In genomic region chr3:184177767-184178306, GRCh38 we compare ENCODE assay signal across 17 cellular contexts. TPM values are rescaled to one million over a fixed set of nuclear protein-coding genes. Genes with fewer than 3 reads are reported as not detected.
DNase-seq lines count a peak whose midpoint lies in the region; ATAC-seq and TF ChIP-seq lines count a peak whose summit lies in the region.
"Had no signal": no experiment of that assay in that cellular context is flagged by ENCODE, and none has a peak within 500 bp of the region (broad histone marks: within the 10 kb centered on the region; RNA-seq: fewer than 3 reads in every experiment).

No MANE protein-coding gene starts in this region.

- WGBS in sigmoid colon, 2 donors: 93 to 95% methylated on average over 14 of the region's 14 CpGs
- 86% methylated on average over 8 of the region's 14 CpGs for WGBS in right lobe of liver (ENCODE audit: insufficient coverage, low coverage, low lambda C conversion rate, missing lambda C conversion rate)

- peak overlapping the region in 6 of 10 experiments; percentile 93 to 100 (median 98); a peak in 12 of 20 replicates for H3K4me3 ChIP-seq in BLaER1 treated with 17β-estradiol and CSF1 and Interleukin-3, amounts not matched to agents 10 nM and 100 nM
- no peak overlapping the region for H3K4me3 ChIP-seq in sigmoid colon
- H3K4me3 ChIP-seq in right lobe of liver: no peak overlapping the region
- H3K4me3 ChIP-seq: GM12878 had no signal

- peak overlapping the region; percentile 96 to 99 (median 97) for H3K4me2 ChIP-seq in BLaER1 treated with 17β-estradiol and CSF1 and Interleukin-3, amounts not matched to agents 10 nM and 100 nM

- TF ChIP-seq CTCF in RWPE1 (conservative IDR thresholded peaks at IDR 0.05; ENCODE audit: low read depth) (no peak), sigmoid colon (IDR thresholded peaks at IDR 0.05) (no peak), GM13976 (IDR thresholded peaks at IDR 0.05; ENCODE audit: borderline replicate concordance, control extremely low read depth, extremely low read depth, insufficient read depth, missing control alignments) (no peak), right lobe of liver (IDR thresholded peaks at IDR 0.05) (no peak)

- H3K9me3 ChIP-seq in BLaER1 treated with 17β-estradiol and CSF1 and Interleukin-3, amounts not matched to agents 10 nM and 100 nM (replicated peaks in 1 of 11): no peaks in the 10 kb centered on the region
- H3K9me3 ChIP-seq in sigmoid colon: no peaks in the 10 kb centered on the region
- H3K9me3 ChIP-seq in right lobe of liver: no peaks in the 10 kb centered on the region

- in situ Hi-C loops in GM13976 (cut with MboI; ENCODE audit: low sequenced_read_pairs, unreplicated experiment): no loop called here

- ATAC-seq in right lobe of liver: no peak
- ATAC-seq: GM12878; naive thymus-derived CD4-positive, alpha-beta T cell had no signal

- peak overlapping the region in 10 of 11 experiments; percentile 34 to 94 (median 86); a peak in 18 of 22 replicates for H3K27ac ChIP-seq in BLaER1 treated with 17β-estradiol and CSF1 and Interleukin-3, amounts not matched to agents 10 nM and 100 nM
- H3K27ac ChIP-seq in RWPE1: peak overlapping the region; percentile 94
- peak overlapping the region; percentile 76 for H3K27ac ChIP-seq in epithelial cell of prostate
- H3K27ac ChIP-seq in sigmoid colon: peak overlapping the region in 3 of 4 donors; percentile 93 to 98 (median 97)
- H3K27ac ChIP-seq in right lobe of liver: no peak overlapping the region

- TF ChIP-seq POLR2A in sigmoid colon (IDR thresholded peaks at IDR 0.05): no peak
- no peak for TF ChIP-seq POLR2A in right lobe of liver (IDR thresholded peaks at IDR 0.05)

- CTCF ChIA-PET in RWPE1 (lab: Yijun Ruan, JAX): no interaction called here

- H3K9ac ChIP-seq in BLaER1 treated with 17β-estradiol and CSF1 and Interleukin-3, amounts not matched to agents 10 nM and 100 nM: peak overlapping the region in 10 of 11 experiments; percentile 41 to 97 (median 94); a peak in 14 of 22 replicates

- peaks cover 30 to 85% (median 45%) of the 10 kb centered on the region in 10 experiments for H3K4me1 ChIP-seq in BLaER1 treated with 17β-estradiol and CSF1 and Interleukin-3, amounts not matched to agents 10 nM and 100 nM
- H3K4me1 ChIP-seq in sigmoid colon (peaks cover 0 to 51% (median 38%) of the 10 kb centered on the region in 4 donors), right lobe of liver (peaks cover 0 to 12% (median 2%) of the 10 kb centered on the region in 4 donors)

- POLR2A ChIA-PET in RWPE1 (lab: Yijun Ruan, JAX; ENCODE audit: low non-redundant PET): no interaction called here

- peaks cover 60 to 71% (median 65%) of the 10 kb centered on the region in 11 experiments for H3K36me3 ChIP-seq in BLaER1 treated with 17β-estradiol and CSF1 and Interleukin-3, amounts not matched to agents 10 nM and 100 nM
- H3K36me3 ChIP-seq in sigmoid colon: peaks cover 33 to 61% (median 55%) of the 10 kb centered on the region in 4 donors
- H3K36me3 ChIP-seq in right lobe of liver: peaks cover 11 to 59% (median 32%) of the 10 kb centered on the region in 4 donors

- TF ChIP-seq EP300 in sigmoid colon (IDR thresholded peaks at IDR 0.05): no peak

- H3K27me3 ChIP-seq in BLaER1 treated with 17β-estradiol and CSF1 and Interleukin-3, amounts not matched to agents 10 nM and 100 nM: no peaks in the 10 kb centered on the region
- H3K27me3 ChIP-seq in sigmoid colon: no peaks in the 10 kb centered on the region
- H3K27me3 ChIP-seq in right lobe of liver: no peaks in the 10 kb centered on the region

- intact Hi-C loops in sigmoid colon (cut with DNase I) (no loop called here), right lobe of liver (cut with DNase I) (no loop called here)

- peaks cover 12 to 51% (median 29%) of the 10 kb centered on the region in 11 experiments; a peak in 17 of 22 replicates for H4K20me1 ChIP-seq in BLaER1 treated with 17β-estradiol and CSF1 and Interleukin-3, amounts not matched to agents 10 nM and 100 nM

- no peak for DNase-seq in RWPE1 (ENCODE audit: low spot score)
- DNase-seq in epithelial cell of prostate (ENCODE audit: low read depth, low spot score): no peak
- no peak for DNase-seq in sigmoid colon
- no peak for DNase-seq in GM13976 (ENCODE audit: low spot score)
- DNase-seq in hippocampal formation (lab: John Stamatoyannopoulos, UW): no peak
- no peak for DNase-seq in COLO668 (lab: John Stamatoyannopoulos, UW; ENCODE audit: unreplicated experiment)
- DNase-seq in right lobe of liver: no peak
- DNase-seq: activated CD4-positive, alpha-beta T cell treated with anti-CD3 and anti-CD28 coated beads, Interleukin-2, amount 50 U/mL, for 4 hours; activated naive CD4-positive, alpha-beta T cell treated with Interleukin-2 at 50 U/mL for 16 hours; DMS 273 treated with DMSO at 0.1 percent for 48 hours; naive thymus-derived CD4-positive, alpha-beta T cell; stimulated activated CD4-positive, alpha-beta T cell treated with anti-CD3 and anti-CD28 coated beads, Interleukin-2, amount 100 ng/mL, for 24 hours had no signal

RNA-seq across cellular contexts. Expression of gene AP2M1, which starts 3.2 kb away (rescaled TPM):
- total RNA-seq in sigmoid colon (100 to 1,000 TPM; 203 to 239 (median 225) TPM), right lobe of liver (100 to 1,000 TPM in 4 of 6 experiments, 10 to 100 TPM in 2; 87.4 to 119 (median 105) TPM)
- polyA plus RNA-seq in sigmoid colon: 100 to 1,000 TPM; 226 to 240 (median 237) TPM

RNA-seq across cellular contexts. Expression of gene ABCF3, which starts 8.2 kb away (rescaled TPM):
- total RNA-seq in sigmoid colon (10 to 100 TPM; 32.4 to 51.3 (median 39.2) TPM), right lobe of liver (10 to 100 TPM; 33.7 to 40.6 (median 38.5) TPM)
- polyA plus RNA-seq in sigmoid colon: 10 to 100 TPM; 36.5 to 48.9 (median 45.6) TPM

RNA-seq across cellular contexts. Expression of gene DVL3, which starts 22.7 kb away (rescaled TPM):
- total RNA-seq in sigmoid colon (10 to 100 TPM; 38.5 to 71.2 (median 53.9) TPM), right lobe of liver (10 to 100 TPM; 18.9 to 28.1 (median 21.8) TPM)
- polyA plus RNA-seq in sigmoid colon: 10 to 100 TPM; 15.0 to 40.8 (median 26.4) TPM

RNA-seq across cellular contexts. Expression of gene EIF2B5, which starts 42.7 kb away (rescaled TPM):
- total RNA-seq in sigmoid colon: 10 to 100 TPM; 26.0 to 43.5 (median 31.3) TPM
- polyA plus RNA-seq in sigmoid colon: 10 to 100 TPM; 31.8 to 48.1 (median 35.4) TPM
- 10 to 100 TPM; 16.7 to 25.6 (median 20.5) TPM for total RNA-seq in right lobe of liver

RNA-seq across cellular contexts. Expression of gene VWA5B2, which starts 51.5 kb away (rescaled TPM):
- total RNA-seq in sigmoid colon (under 1 TPM in 2 of 4 donors, not detected in 2; 0.36 to 0.83 TPM), right lobe of liver (under 1 TPM in 3 of 6 experiments, not detected in 3; 0.21 to 0.59 (median 0.25) TPM)
- 1 to 10 TPM in 1 of 3 donors, under 1 TPM in 2; 0.23 to 1.0 (median 0.60) TPM for polyA plus RNA-seq in sigmoid colon
- total RNA-seq: GM12878; M059J; naive thymus-derived CD4-positive, alpha-beta T cell; SK-MEL-5; subcutaneous adipose tissue had no signal
- polyA plus RNA-seq: naive thymus-derived CD4-positive, alpha-beta T cell had no signal

Comparison
In these comparisons a context has a peak if more than half of its experiments do, and no peak if none do; other contexts are left out.
1. H3K27ac ChIP-seq: peak in BLaER1 treated with 17β-estradiol and CSF1 and Interleukin-3, amounts not matched to agents 10 nM and 100 nM (10 of 11), RWPE1 (single experiment), epithelial cell of prostate (single experiment) and sigmoid colon (3 of 4); none in right lobe of liver (0 of 3).
2. H3K4me3 ChIP-seq: peak in BLaER1 treated with 17β-estradiol and CSF1 and Interleukin-3, amounts not matched to agents 10 nM and 100 nM (6 of 10); none in sigmoid colon (0 of 4) and right lobe of liver (0 of 3).